Comparison of ENCODE assay signal across 8 cellular contexts in the genomic region with DNA sequence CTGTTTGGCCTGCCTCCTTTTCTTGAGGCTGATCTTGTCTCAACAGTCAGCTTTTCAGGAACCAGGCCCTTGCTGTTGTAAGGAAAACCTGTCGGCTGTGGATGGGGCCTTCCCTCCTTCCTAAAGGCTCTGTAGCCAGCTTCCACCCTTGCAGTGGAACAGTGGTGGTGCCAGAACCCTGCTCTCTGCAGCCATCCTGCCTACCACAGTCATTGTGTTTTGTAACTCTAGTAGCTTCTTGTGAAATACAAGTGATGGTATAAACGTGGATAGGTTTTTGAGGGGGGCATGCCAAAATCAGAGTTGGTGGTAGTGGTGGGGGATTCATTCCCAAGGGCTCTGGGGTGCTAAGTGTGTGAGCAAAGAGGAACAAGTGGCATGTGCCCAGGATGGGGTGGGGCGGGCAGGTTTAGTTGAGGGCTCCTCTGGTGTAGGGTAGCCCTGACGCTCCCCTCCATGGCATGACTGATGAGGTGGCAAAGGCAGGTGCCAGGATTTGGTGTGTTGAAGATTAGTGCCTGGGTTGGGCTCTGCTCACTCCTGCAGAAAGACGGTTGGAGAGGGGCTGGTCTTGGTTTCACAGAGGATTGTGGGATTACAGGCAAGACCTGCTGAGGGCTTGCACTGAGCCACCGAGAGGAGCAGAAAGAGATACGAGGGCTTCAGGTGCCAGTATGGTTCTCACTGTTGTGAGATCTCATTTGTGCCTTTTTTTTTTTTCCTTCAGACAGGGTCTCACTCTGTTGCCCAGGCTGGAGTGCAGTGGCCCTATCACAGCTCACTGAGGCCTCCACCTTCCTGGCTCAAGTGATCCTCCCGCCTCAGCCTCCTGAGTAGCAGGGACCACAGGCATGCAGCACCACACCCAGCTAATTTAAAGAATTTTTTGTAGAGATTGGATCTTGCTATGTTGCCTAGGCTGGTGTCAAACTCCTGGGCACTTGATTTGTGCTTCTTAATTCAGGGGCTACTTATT. TPM values are rescaled to one million over a fixed set of nuclear protein-coding genes. Genes with fewer than 3 reads are reported as not detected.
DNase-seq lines count a peak whose midpoint lies in the region; ATAC-seq, FAIRE-seq and TF ChIP-seq lines count a peak whose summit lies in the region.

No MANE protein-coding gene starts in this region.

- POLR2A ChIA-PET in A549 (lab: Yijun Ruan, JAX) = interaction anchor here (1.1 to 1.5 kb wide), 3 partner anchors 44 to 49 kb away, joined by 4 to 6 read pairs (median 4); no protein-coding TSS in a partner anchor

- no peaks in the 10 kb centered on the region for H3K9me3 ChIP-seq in A549
- no peaks in the 10 kb centered on the region for H3K9me3 ChIP-seq in mononuclear cell (ENCODE audit: low read depth, low read length)

- no peak for TF ChIP-seq RAD21 in A549 (conservative IDR thresholded peaks at IDR 0.05 in 1 of 2, IDR thresholded peaks at IDR 0.05 in 1 of 2)

- peak overlapping the region; percentile 55 to 88 (median 77) for H3K27ac Mint-ChIP-seq in IgD-negative memory B cell

- H3K9me3 Mint-ChIP-seq in IgD-negative memory B cell = no peaks in the 10 kb centered on the region

- H3K27me3 ChIP-seq in bronchial epithelial cell (ENCODE audit: control insufficient read depth, insufficient read depth, low read length) = no peaks in the 10 kb centered on the region
- H3K27me3 ChIP-seq in mononuclear cell (ENCODE audit: insufficient read depth, low read length) = no peaks in the 10 kb centered on the region

- ATAC-seq in A549 = peak; percentile 7 to 10; a peak in 2 of 6 replicates

- peaks cover 63 to 77% (median 69%) of the 10 kb centered on the region in 3 donors for H3K4me1 Mint-ChIP-seq in IgD-negative memory B cell

- no peaks in the 10 kb centered on the region for H3K27me3 Mint-ChIP-seq in IgD-negative memory B cell

- no peak for DNase-seq in A549 (ENCODE audit: low read depth in 1 of 2, low spot score in 1 of 2)
- DNase-seq in bronchial epithelial cell (ENCODE audit: low read depth) = peak; percentile 37
- no peak for DNase-seq in NCI-H748 treated with DMSO at 0.1 percent for 48 hours (lab: John Stamatoyannopoulos, UW)
- no peak for DNase-seq in DMS53 (lab: John Stamatoyannopoulos, UW)
- no peak for DNase-seq in activated gamma-delta T cell treated with Interleukin-2 at 50 U/mL for 16 hours
- DNase-seq in OCI-M2 (lab: John Stamatoyannopoulos, UW; ENCODE audit: unreplicated experiment) = no peak

- WGBS in A549 (ENCODE audit: missing lambda C conversion rate) = 71% methylated on average over 8 of the region's 8 CpGs

- H3K4me3 Mint-ChIP-seq in IgD-negative memory B cell = peak overlapping the region in 3 of 4 donors; percentile 34 to 89 (median 87)

- H3K4me1 ChIP-seq in A549 = peaks cover 100% of the 10 kb centered on the region
- peaks cover 100% of the 10 kb centered on the region for H3K4me1 ChIP-seq in mononuclear cell (ENCODE audit: insufficient read depth, low read length)

- peaks cover 4% of the 10 kb centered on the region for H3K36me3 ChIP-seq in bronchial epithelial cell (ENCODE audit: control insufficient read depth, insufficient read depth, low read length)

- FAIRE-seq in A549 (lab: Jason Lieb, UNC) = no peak
- no peak for FAIRE-seq in bronchial epithelial cell (lab: Jason Lieb, UNC)

- CTCF ChIA-PET in A549 (lab: Yijun Ruan, JAX) = interaction anchor here (1.8 to 38.6 kb wide), 3 partner anchors 10 to 44 kb away, joined by 5 to 928 read pairs (median 53); no protein-coding TSS in a partner anchor

- no peak for TF ChIP-seq POLR2A in A549 (IDR thresholded peaks at IDR 0.05; ENCODE audit: low read length)

- H3K27ac ChIP-seq in A549 = peak overlapping the region; percentile 59 to 100

- H3K4me3 ChIP-seq in A549 (no peak overlapping the region), bronchial epithelial cell (ENCODE audit: low read depth, low read length) (no peak overlapping the region), mononuclear cell (ENCODE audit: low read length) (peak overlapping the region; percentile 1)

- TF ChIP-seq EP300 in A549 (IDR thresholded peaks at IDR 0.05) = no peak

- TF ChIP-seq CTCF in A549 (IDR thresholded peaks at IDR 0.05) = no peak
- TF ChIP-seq CTCF in bronchial epithelial cell (IDR thresholded peaks at IDR 0.05; ENCODE audit: insufficient read depth, low read length, severe bottlenecking) = no peak

- no peaks in the 10 kb centered on the region for H3K36me3 Mint-ChIP-seq in IgD-negative memory B cell

- peak overlapping the region; percentile 93 for H3K4me2 ChIP-seq in A549

TF ChIP-seq in A549, 52 proteins besides CTCF, POLR2A, EP300 and RAD21:
- no peak for TF ChIP-seq SMC3 (IDR thresholded peaks at IDR 0.05)
- TF ChIP-seq SREBF2 (IDR thresholded peaks at IDR 0.05) = no peak
- TF ChIP-seq, protein P1, sequence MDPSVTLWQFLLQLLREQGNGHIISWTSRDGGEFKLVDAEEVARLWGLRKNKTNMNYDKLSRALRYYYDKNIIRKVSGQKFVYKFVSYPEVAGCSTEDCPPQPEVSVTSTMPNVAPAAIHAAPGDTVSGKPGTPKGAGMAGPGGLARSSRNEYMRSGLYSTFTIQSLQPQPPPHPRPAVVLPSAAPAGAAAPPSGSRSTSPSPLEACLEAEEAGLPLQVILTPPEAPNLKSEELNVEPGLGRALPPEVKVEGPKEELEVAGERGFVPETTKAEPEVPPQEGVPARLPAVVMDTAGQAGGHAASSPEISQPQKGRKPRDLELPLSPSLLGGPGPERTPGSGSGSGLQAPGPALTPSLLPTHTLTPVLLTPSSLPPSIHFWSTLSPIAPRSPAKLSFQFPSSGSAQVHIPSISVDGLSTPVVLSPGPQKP (IDR thresholded peaks at IDR 0.05; ENCODE audit: low read depth, low read length) = no peak
- TF ChIP-seq, protein P2, sequence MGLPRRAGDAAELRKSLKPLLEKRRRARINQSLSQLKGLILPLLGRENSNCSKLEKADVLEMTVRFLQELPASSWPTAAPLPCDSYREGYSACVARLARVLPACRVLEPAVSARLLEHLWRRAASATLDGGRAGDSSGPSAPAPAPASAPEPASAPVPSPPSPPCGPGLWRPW (IDR thresholded peaks at IDR 0.05) = no peak
- TF ChIP-seq, protein P3, sequence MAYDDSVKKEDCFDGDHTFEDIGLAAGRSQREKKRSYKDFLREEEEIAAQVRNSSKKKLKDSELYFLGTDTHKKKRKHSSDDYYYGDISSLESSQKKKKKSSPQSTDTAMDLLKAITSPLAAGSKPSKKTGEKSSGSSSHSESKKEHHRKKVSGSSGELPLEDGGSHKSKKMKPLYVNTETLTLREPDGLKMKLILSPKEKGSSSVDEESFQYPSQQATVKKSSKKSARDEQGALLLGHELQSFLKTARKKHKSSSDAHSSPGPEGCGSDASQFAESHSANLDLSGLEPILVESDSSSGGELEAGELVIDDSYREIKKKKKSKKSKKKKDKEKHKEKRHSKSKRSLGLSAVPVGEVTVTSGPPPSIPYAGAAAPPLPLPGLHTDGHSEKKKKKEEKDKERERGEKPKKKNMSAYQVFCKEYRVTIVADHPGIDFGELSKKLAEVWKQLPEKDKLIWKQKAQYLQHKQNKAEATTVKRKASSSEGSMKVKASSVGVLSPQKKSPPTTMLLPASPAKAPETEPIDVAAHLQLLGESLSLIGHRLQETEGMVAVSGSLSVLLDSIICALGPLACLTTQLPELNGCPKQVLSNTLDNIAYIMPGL (CRISPR knock-in tag; IDR thresholded peaks at IDR 0.05; ENCODE audit: borderline replicate concordance) = no peak
- peak; percentile 12 to 31; a peak in 1 of 4 replicates for TF ChIP-seq CEBPB (IDR thresholded peaks at IDR 0.05)
- no peak for TF ChIP-seq NR3C1 (IDR thresholded peaks at IDR 0.05)
TF ChIP-seq in A549: peak in this region for 1.

RNA-seq across cellular contexts. Expression of a gene that starts 7.4 kb away (rescaled TPM):
- polyA plus RNA-seq in A549 (2011; rRNA removed) = 87.0 and 97.1 TPM in 2 replicates
- polyA plus RNA-seq in A549 (2012; cell fraction: cytosol; rRNA removed) = 119 and 152 TPM in 2 replicates
- polyA plus RNA-seq in A549 (2012; cell fraction: nucleus; rRNA removed) = 147 and 164 TPM in 2 replicates
- polyA plus RNA-seq in A549 (2017; fragmentation: RNase III; extraction: RNeasy Plus Mini Kit Qiagen cat#74134 plus additional on column Dnase treatment) = 101 to 124 TPM (median 121 TPM) in 3 replicates
- polyA minus RNA-seq in A549 (2011; rRNA and poly(A)+ RNA removed) = 68.4 and 91.9 TPM in 2 replicates
- polyA plus RNA-seq in IgD-negative memory B cell = 45.0 TPM
- 21.1 and 30.1 TPM in 2 replicates for total RNA-seq in bronchial epithelial cell
- total RNA-seq in mononuclear cell = 65.4 TPM

RNA-seq across cellular contexts. Expression of a gene that starts 53.1 kb away (rescaled TPM):
- polyA plus RNA-seq in A549 (2011; rRNA removed) (47.6 and 59.3 TPM in 2 replicates), A549 (2017; fragmentation: RNase III; extraction: RNeasy Plus Mini Kit Qiagen cat#74134 plus additional on column Dnase treatment) (40.6 to 55.0 TPM (median 47.7 TPM) in 3 replicates), IgD-negative memory B cell (13.2 TPM)
- polyA plus RNA-seq in A549 (2012; cell fraction: cytosol; rRNA removed) = 18.2 and 20.7 TPM in 2 replicates
- polyA plus RNA-seq in A549 (2012; cell fraction: nucleus; rRNA removed) = 4.5 and 5.5 TPM in 2 replicates
- 8.9 and 9.1 TPM in 2 replicates for polyA minus RNA-seq in A549 (2011; rRNA and poly(A)+ RNA removed)
- total RNA-seq in bronchial epithelial cell (24.5 and 50.3 TPM in 2 replicates), mononuclear cell (3.3 TPM)
